In the genomic region with DNA sequence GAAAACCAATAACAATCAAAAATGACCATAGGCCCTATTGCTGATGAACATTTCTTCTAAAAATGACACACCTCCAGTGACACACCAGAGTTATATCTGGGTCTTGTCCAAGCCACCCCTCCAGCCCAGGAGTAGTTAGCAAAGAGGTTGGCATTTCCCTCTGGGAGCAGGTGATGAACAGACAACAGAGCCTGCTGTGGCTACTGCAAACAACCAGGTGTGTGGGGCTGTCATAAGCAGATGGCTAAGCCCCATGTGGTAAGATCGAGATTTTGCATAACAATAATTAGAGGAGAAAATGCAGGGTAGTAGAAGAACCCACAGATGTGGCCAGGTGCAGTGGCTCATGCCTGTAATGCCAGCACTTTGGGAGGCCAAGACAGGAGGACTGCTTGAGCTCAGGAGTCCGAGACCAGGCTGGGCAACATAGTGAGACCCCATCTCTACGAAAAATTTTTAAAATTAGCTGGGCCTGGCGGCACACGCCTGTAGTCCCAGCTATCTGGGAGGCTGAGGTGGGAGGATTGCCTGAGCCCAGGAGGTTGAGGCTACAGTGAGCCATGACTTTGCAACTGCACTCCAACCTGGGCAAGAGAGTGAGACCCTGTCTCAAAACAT, we compare ENCODE assay signal across 13 cellular contexts. TPM values are rescaled to one million over a fixed set of nuclear protein-coding genes. Genes with fewer than 3 reads are reported as not detected.
DNase-seq lines count a peak whose midpoint lies in the region; ATAC-seq, FAIRE-seq and TF ChIP-seq lines count a peak whose summit lies in the region.
"Had no signal": no experiment of that assay in that cellular context is flagged by ENCODE, and none has a peak within 500 bp of the region (broad histone marks: within the 10 kb centered on the region; RNA-seq: fewer than 3 reads in every experiment).

No MANE protein-coding gene starts in this region.

- H3K4me1 Mint-ChIP-seq in activated CD8-positive, alpha-beta T cell treated with anti-CD3 and anti-CD28 coated beads for 36 hours (ENCODE audit: low read depth) = peaks cover 26% of the 10 kb centered on the region
- H3K4me1 Mint-ChIP-seq in neural crest cell = peaks cover 30% of the 10 kb centered on the region

- no peak for ATAC-seq in activated CD8-positive, alpha-beta T cell treated with anti-CD3 and anti-CD28 coated beads for 36 hours
- ATAC-seq in HG02571 (IDR thresholded peaks at IDR 0.05; ENCODE audit: unreplicated experiment) (no peak), GM21619 (IDR thresholded peaks at IDR 0.05; ENCODE audit: unreplicated experiment) (no peak)
- ATAC-seq: SK-N-SH treated with all-trans-retinoic acid at 6 μM for 48 hours had no signal

- intact Hi-C loops in activated CD8-positive, alpha-beta T cell treated with anti-CD3 and anti-CD28 coated beads for 36 hours (cut with micrococcal nuclease) = no loop called here

- H3K27ac Mint-ChIP-seq in activated CD8-positive, alpha-beta T cell treated with anti-CD3 and anti-CD28 coated beads for 36 hours = peak overlapping the region; percentile 4
- H3K27ac Mint-ChIP-seq in neural crest cell (ENCODE audit: unreplicated experiment) = no peak overlapping the region

- POLR2A ChIA-PET in activated CD8-positive, alpha-beta T cell treated with anti-CD3 and anti-CD28 coated beads for 36 hours (lab: Charles Lee) = interaction anchor here (1.5 kb wide), 1 partner anchor 24 kb away, joined by 3 read pairs; no protein-coding TSS in a partner anchor

- CTCF ChIA-PET in activated CD8-positive, alpha-beta T cell treated with anti-CD3 and anti-CD28 coated beads for 36 hours (lab: Charles Lee) = interaction anchor here (1.2 to 5.9 kb wide), 6 partner anchors 16 to 239 kb away, joined by 3 to 57 read pairs (median 5); no protein-coding TSS in a partner anchor

- no peaks in the 10 kb centered on the region for H3K27me3 Mint-ChIP-seq in activated CD8-positive, alpha-beta T cell treated with anti-CD3 and anti-CD28 coated beads for 36 hours
- H3K27me3 Mint-ChIP-seq in neural crest cell (ENCODE audit: low read depth) = no peaks in the 10 kb centered on the region

- peaks cover 9% of the 10 kb centered on the region for H3K36me3 Mint-ChIP-seq in activated CD8-positive, alpha-beta T cell treated with anti-CD3 and anti-CD28 coated beads for 36 hours (ENCODE audit: low read depth)
- peaks cover 2% of the 10 kb centered on the region for H3K36me3 Mint-ChIP-seq in neural crest cell (ENCODE audit: low read depth)

- no peak for TF ChIP-seq CTCF in activated CD8-positive, alpha-beta T cell treated with anti-CD3 and anti-CD28 coated beads for 36 hours (IDR thresholded peaks at IDR 0.05)
- TF ChIP-seq CTCF in neural crest cell (conservative IDR thresholded peaks at IDR 0.05) = no peak

- H3K4me3 Mint-ChIP-seq in activated CD8-positive, alpha-beta T cell treated with anti-CD3 and anti-CD28 coated beads for 36 hours = no peak overlapping the region
- peak overlapping the region; percentile 52 for H3K4me3 Mint-ChIP-seq in neural crest cell

- DNase-seq in NCI-H82 (lab: John Stamatoyannopoulos, UW) (peak; percentile 21), NCI-H82 treated with DMSO at 0.1 percent for 48 hours (lab: John Stamatoyannopoulos, UW; ENCODE audit: unreplicated experiment) (no peak), NCI-H2107 (lab: John Stamatoyannopoulos, UW) (peak; percentile 16), neural crest cell (ENCODE audit: low read depth, low spot score) (no peak), RCC 7860 (ENCODE audit: low spot score) (no peak)
- no peak for DNase-seq in activated CD8-positive, alpha-beta T cell treated with anti-CD3 and anti-CD28 coated beads for 36 hours
- DNase-seq: NCI-H1694 treated with DMSO at 0.1 percent for 48 hours had no signal

- FAIRE-seq in RCC 7860 (lab: Jason Lieb, UNC) = no peak
- FAIRE-seq: astrocyte, endometrium, GM19239 had no signal

- no peaks in the 10 kb centered on the region for H3K9me3 Mint-ChIP-seq in activated CD8-positive, alpha-beta T cell treated with anti-CD3 and anti-CD28 coated beads for 36 hours
- no peaks in the 10 kb centered on the region for H3K9me3 Mint-ChIP-seq in neural crest cell

RNA-seq across cellular contexts. Expression of a gene that starts 5.0 kb away (rescaled TPM):
- 10 to 100 TPM; 29.4 to 32.4 TPM for total RNA-seq in activated CD8-positive, alpha-beta T cell treated with anti-CD3 and anti-CD28 coated beads for 36 hours
- 79.4 and 82.0 TPM in 2 replicates for total RNA-seq in neural crest cell

RNA-seq across cellular contexts. Expression of a gene that starts 5.3 kb away (rescaled TPM):
- total RNA-seq in activated CD8-positive, alpha-beta T cell treated with anti-CD3 and anti-CD28 coated beads for 36 hours = 10 to 100 TPM in 1 of 2 experiments, 1 to 10 TPM in 1; 9.7 to 12.3 TPM
- 9.5 and 11.7 TPM in 2 replicates for total RNA-seq in neural crest cell

RNA-seq across cellular contexts. Expression of a gene that starts 25.7 kb away (rescaled TPM):
- total RNA-seq in activated CD8-positive, alpha-beta T cell treated with anti-CD3 and anti-CD28 coated beads for 36 hours = 10 to 100 TPM; 17.1 to 17.9 TPM
- 52.9 and 53.5 TPM in 2 replicates for total RNA-seq in neural crest cell

RNA-seq across cellular contexts. Expression of a gene that starts 26.1 kb away (rescaled TPM):
- 10 to 100 TPM in 1 of 2 experiments, 1 to 10 TPM in 1; 8.8 to 12.2 TPM for total RNA-seq in activated CD8-positive, alpha-beta T cell treated with anti-CD3 and anti-CD28 coated beads for 36 hours
- total RNA-seq in neural crest cell = 18.3 and 19.7 TPM in 2 replicates

RNA-seq across cellular contexts. Expression of a gene that starts 37.3 kb away (rescaled TPM):
- 1 to 10 TPM; 1.2 to 2.0 TPM for total RNA-seq in activated CD8-positive, alpha-beta T cell treated with anti-CD3 and anti-CD28 coated beads for 36 hours
- total RNA-seq in neural crest cell = 0.57 and 0.72 TPM in 2 replicates

Comparison
In these comparisons a context has a peak if more than half of its experiments do, and no peak if none do; other contexts are left out.
1. DNase-seq: peak in NCI-H82 (single experiment) and NCI-H2107 (single experiment); none in NCI-H82 treated with DMSO at 0.1 percent for 48 hours (single experiment), activated CD8-positive, alpha-beta T cell treated with anti-CD3 and anti-CD28 coated beads for 36 hours (single experiment), neural crest cell (single experiment) and RCC 7860 (single experiment).